Comparison of ENCODE assay signal across 22 cellular contexts in genomic region chr5:148343049-148343413, GRCh38. TPM values are rescaled to one million over a fixed set of nuclear protein-coding genes. Genes with fewer than 3 reads are reported as not detected.
DNase-seq lines count a peak whose midpoint lies in the region; ATAC-seq and TF ChIP-seq lines count a peak whose summit lies in the region.
"Had no signal": no experiment of that assay in that cellular context is flagged by ENCODE, and none has a peak within 500 bp of the region (broad histone marks: within the 10 kb centered on the region; RNA-seq: fewer than 3 reads in every experiment).

No MANE protein-coding gene starts in this region.

- H3K56ac ChIP-seq in H9 (ENCODE audit: insufficient read length, low read depth, low read length): no peak overlapping the region

- DNase-seq in CD14-positive monocyte (ENCODE audit: low spot score) (no peak), MV-4-11 (lab: John Stamatoyannopoulos, UW) (peak; percentile 43), kidney tubule cell (ENCODE audit: low spot score) (peak; percentile 24), putamen (ENCODE audit: low spot score) (no peak), H9 (no peak), CD1c-positive myeloid dendritic cell (ENCODE audit: extremely low spot score) (no peak)
- DNase-seq: activated CD4-positive, alpha-beta T cell treated with anti-CD3 and anti-CD28 coated beads, Interleukin-2, amount 10 ng/mL, durations not matched to agents 7 days and 5 days; CD4-positive, CD25-positive, alpha-beta regulatory T cell; effector CD4-positive, alpha-beta T cell; H7; hippocampal formation; NCI-H1105; Peyer's patch; psoas muscle; stimulated activated CD4-positive, alpha-beta T cell treated with anti-CD3 and anti-CD28 coated beads, Interleukin-12 subunit alpha, Interleukin-12 subunit beta, amount 100 ng/mL, for 4 hours; tibial artery had no signal

- H3K23me2 ChIP-seq in H9 (ENCODE audit: insufficient read length, low read depth, low read length, poor library complexity, severe bottlenecking): no peaks in the 10 kb centered on the region

- H3K14ac ChIP-seq in H9 (ENCODE audit: insufficient read depth, low read length): no peak overlapping the region

- ATAC-seq in GM19324 (IDR thresholded peaks at IDR 0.05; ENCODE audit: low FRiP score, unreplicated experiment): no peak
- ATAC-seq: psoas muscle had no signal

- no peak overlapping the region for H3K4me2 ChIP-seq in H9 (ENCODE audit: insufficient read depth, insufficient read length, low read length)

- H3K36me3 Mint-ChIP-seq in CD14-positive monocyte: peaks cover 0 to 2% of the 10 kb centered on the region in 2 donors
- no peaks in the 10 kb centered on the region for H3K36me3 Mint-ChIP-seq in dendritic cell treated with granulocyte-macrophage colony-stimulating factor and Interleukin-4, amounts not matched to agents 40 ng/mL and 50 ng/mL, for 4 days (ENCODE audit: low read depth)
- no peaks in the 10 kb centered on the region for H3K36me3 Mint-ChIP-seq in H9 (ENCODE audit: insufficient read depth in 1 of 3, low read depth in 3 of 3)
- H3K36me3 Mint-ChIP-seq: mesothelial cell of epicardium had no signal

- no peak overlapping the region for H2AFZ ChIP-seq in H9 (ENCODE audit: low read length)

- H4K20me1 ChIP-seq in H9 (ENCODE audit: control insufficient read depth, insufficient read depth, insufficient read length): no peaks in the 10 kb centered on the region

- H3K4me3 Mint-ChIP-seq in CD14-positive monocyte (no peak overlapping the region), H9 (no peak overlapping the region)
- no peak overlapping the region for H3K4me3 Mint-ChIP-seq in dendritic cell treated with granulocyte-macrophage colony-stimulating factor and Interleukin-4, amounts not matched to agents 40 ng/mL and 50 ng/mL, for 4 days
- H3K4me3 Mint-ChIP-seq: activated CD4-positive, alpha-beta T cell treated with anti-CD3 and anti-CD28 coated beads, Interleukin-2, amount 10 ng/mL, durations not matched to agents 7 days and 5 days; CD4-positive, CD25-positive, alpha-beta regulatory T cell; central memory CD8-positive, alpha-beta T cell; mesothelial cell of epicardium had no signal

- no CpG with 5 or more reads among the region's 2 CpGs for WGBS in H9 (ENCODE audit: extremely low coverage, insufficient read length, low lambda C conversion rate)

- H3K27ac Mint-ChIP-seq in CD14-positive monocyte (peak overlapping the region in 5 of 7 donors; percentile 57 to 81 (median 75)), H9 (peak overlapping the region in 1 of 3 experiments; percentile 90; a peak in 1 of 7 replicates)
- H3K27ac Mint-ChIP-seq in dendritic cell treated with granulocyte-macrophage colony-stimulating factor and Interleukin-4, amounts not matched to agents 40 ng/mL and 50 ng/mL, for 4 days: peak overlapping the region; percentile 81
- H3K27ac Mint-ChIP-seq: activated CD4-positive, alpha-beta T cell treated with anti-CD3 and anti-CD28 coated beads, Interleukin-2, amount 10 ng/mL, durations not matched to agents 7 days and 5 days; mesothelial cell of epicardium had no signal

- TF ChIP-seq CTCF in CD14-positive monocyte (IDR thresholded peaks at IDR 0.05) (no peak), H9 (conservative IDR thresholded peaks at IDR 0.05) (no peak)

- no peak overlapping the region for H3T11ph ChIP-seq in H9 (ENCODE audit: low read length)

- no peak overlapping the region for H4K91ac ChIP-seq in H9 (ENCODE audit: insufficient read length, low read depth, low read length)

- H3K18ac ChIP-seq in H9 (ENCODE audit: insufficient read length, low read depth, low read length): no peak overlapping the region

- no peak overlapping the region for H3K9ac ChIP-seq in H9 (ENCODE audit: extremely low read depth, insufficient read length, low read length)

- H3K79me1 ChIP-seq in H9 (ENCODE audit: insufficient read depth, low read depth, low read length, poor library complexity, severe bottlenecking): no peaks in the 10 kb centered on the region

- no peak overlapping the region for H4K8ac ChIP-seq in H9 (replicated peaks; ENCODE audit: insufficient read length, low read depth, low read length)

- H4K5ac ChIP-seq in H9 (ENCODE audit: insufficient read length, low read depth, low read length): no peak overlapping the region

- no peak overlapping the region for H2BK15ac ChIP-seq in H9 (ENCODE audit: low read depth, low read length)

- H3K9me3 ChIP-seq in H9 (ENCODE audit: control insufficient read depth, low read depth, low read length): no peaks in the 10 kb centered on the region
- H3K9me3 ChIP-seq: Peyer's patch, psoas muscle, tibial artery had no signal

- no peak overlapping the region for H2BK120ac ChIP-seq in H9 (ENCODE audit: low read depth, low read length, poor library complexity, severe bottlenecking)

- no peak overlapping the region for H2BK12ac ChIP-seq in H9 (ENCODE audit: insufficient read length, low read depth, low read length)

- no peaks in the 10 kb centered on the region for H3K27me3 ChIP-seq in H9 (ENCODE audit: insufficient read depth, low read length)
- H3K27me3 ChIP-seq: Peyer's patch, tibial artery had no signal

- H3K9me3 Mint-ChIP-seq in CD14-positive monocyte (peaks cover 0 to 3% (median 0%) of the 10 kb centered on the region in 7 donors), H9 (no peaks in the 10 kb centered on the region)
- H3K9me3 Mint-ChIP-seq in dendritic cell treated with granulocyte-macrophage colony-stimulating factor and Interleukin-4, amounts not matched to agents 40 ng/mL and 50 ng/mL, for 4 days: no peaks in the 10 kb centered on the region
- H3K9me3 Mint-ChIP-seq: activated CD4-positive, alpha-beta T cell treated with anti-CD3 and anti-CD28 coated beads, Interleukin-2, amount 10 ng/mL, durations not matched to agents 7 days and 5 days; CD4-positive, CD25-positive, alpha-beta regulatory T cell; central memory CD8-positive, alpha-beta T cell; mesothelial cell of epicardium had no signal

- H3K27ac ChIP-seq in H9 (ENCODE audit: insufficient read length, low read depth, low read length): no peak overlapping the region
- H3K27ac ChIP-seq: HL-60, Peyer's patch, psoas muscle, tibial artery had no signal

- no peaks in the 10 kb centered on the region for H3K27me3 Mint-ChIP-seq in CD14-positive monocyte (ENCODE audit: low read depth in 3 of 3)
- H3K27me3 Mint-ChIP-seq in dendritic cell treated with granulocyte-macrophage colony-stimulating factor and Interleukin-4, amounts not matched to agents 40 ng/mL and 50 ng/mL, for 4 days: no peaks in the 10 kb centered on the region
- no peaks in the 10 kb centered on the region for H3K27me3 Mint-ChIP-seq in H9 (ENCODE audit: low read depth)
- H3K27me3 Mint-ChIP-seq: activated CD4-positive, alpha-beta T cell treated with anti-CD3 and anti-CD28 coated beads, Interleukin-2, amount 10 ng/mL, durations not matched to agents 7 days and 5 days had no signal

- H2BK5ac ChIP-seq in H9 (ENCODE audit: insufficient read length, low read length): no peak overlapping the region

- H2BK20ac ChIP-seq in H9 (ENCODE audit: low read depth, low read length, poor library complexity, severe bottlenecking): no peak overlapping the region

- H3K4ac ChIP-seq in H9 (ENCODE audit: low read depth, low read length): no peak overlapping the region

- H3K4me1 ChIP-seq in H9 (ENCODE audit: insufficient read depth, low read length): no peaks in the 10 kb centered on the region
- H3K4me1 ChIP-seq: Peyer's patch, psoas muscle had no signal

- H3K79me2 ChIP-seq in H9 (ENCODE audit: insufficient read depth, low read length): no peaks in the 10 kb centered on the region

- intact Hi-C loops in CD14-positive monocyte (cut with micrococcal nuclease): no loop called here
- intact Hi-C loops in dendritic cell treated with granulocyte-macrophage colony-stimulating factor and Interleukin-4, amounts not matched to agents 40 ng/mL and 50 ng/mL, for 4 days (cut with micrococcal nuclease): no loop called here

- no peak overlapping the region for H2AK5ac ChIP-seq in H9 (ENCODE audit: insufficient read length, low read length)

- H3K4me1 Mint-ChIP-seq in CD14-positive monocyte (peaks cover 9% of the 10 kb centered on the region), H9 (0 out of 4 replicates have a peak, but pooled peaks cover 0 to 6% of the 10 kb centered on the region in 2 experiments)
- peaks cover 17% of the 10 kb centered on the region for H3K4me1 Mint-ChIP-seq in dendritic cell treated with granulocyte-macrophage colony-stimulating factor and Interleukin-4, amounts not matched to agents 40 ng/mL and 50 ng/mL, for 4 days (ENCODE audit: low read depth)
- H3K4me1 Mint-ChIP-seq: activated CD4-positive, alpha-beta T cell treated with anti-CD3 and anti-CD28 coated beads, Interleukin-2, amount 10 ng/mL, durations not matched to agents 7 days and 5 days; CD4-positive, CD25-positive, alpha-beta regulatory T cell; central memory CD8-positive, alpha-beta T cell had no signal

- H3K23ac ChIP-seq in H9 (ENCODE audit: insufficient read length, low read depth, low read length): no peak overlapping the region

RNA-seq across cellular contexts. Expression of gene SPINK9, which starts 7.7 kb away (rescaled TPM):
- polyA plus RNA-seq in CD14-positive monocyte: not detected
- total RNA-seq in H9 (2021): not detected in 2 replicates
- total RNA-seq: activated CD4-positive, alpha-beta T cell treated with anti-CD3 and anti-CD28 coated beads, Interleukin-2, amount 10 ng/mL, durations not matched to agents 7 days and 5 days; CD4-positive, CD25-positive, alpha-beta regulatory T cell; H7; mesothelial cell of epicardium; Peyer's patch; psoas muscle had no signal
- polyA plus RNA-seq: CD4-positive, CD25-positive, alpha-beta regulatory T cell; neural cell; psoas muscle had no signal

RNA-seq across cellular contexts. Expression of gene SPINK7, which starts 30.8 kb away (rescaled TPM):
- not detected for polyA plus RNA-seq in CD14-positive monocyte
- not detected in 2 replicates for total RNA-seq in H9 (2021)
- total RNA-seq: activated CD4-positive, alpha-beta T cell treated with anti-CD3 and anti-CD28 coated beads, Interleukin-2, amount 10 ng/mL, durations not matched to agents 7 days and 5 days; CD4-positive, CD25-positive, alpha-beta regulatory T cell; H7; mesothelial cell of epicardium; Peyer's patch; psoas muscle had no signal
- polyA plus RNA-seq: CD4-positive, CD25-positive, alpha-beta regulatory T cell; neural cell; psoas muscle had no signal

RNA-seq across cellular contexts. Expression of gene FBXO38, which starts 40.7 kb away (rescaled TPM):
- polyA plus RNA-seq in CD14-positive monocyte: 10 to 100 TPM in 1 of 2 donors, 1 to 10 TPM in 1; 6.8 to 14.8 TPM
- 34.6 and 39.5 TPM in 2 replicates for total RNA-seq in H9 (2021)

Comparison
In these comparisons a context has a peak if more than half of its experiments do, and no peak if none do; other contexts are left out.
1. DNase-seq: peak in MV-4-11 (single experiment) and kidney tubule cell (single experiment); none in CD14-positive monocyte (single experiment), putamen (single experiment), H9 (single experiment) and CD1c-positive myeloid dendritic cell (single experiment).